Comparison of ENCODE assay signal across 23 cellular contexts in the genomic region with DNA sequence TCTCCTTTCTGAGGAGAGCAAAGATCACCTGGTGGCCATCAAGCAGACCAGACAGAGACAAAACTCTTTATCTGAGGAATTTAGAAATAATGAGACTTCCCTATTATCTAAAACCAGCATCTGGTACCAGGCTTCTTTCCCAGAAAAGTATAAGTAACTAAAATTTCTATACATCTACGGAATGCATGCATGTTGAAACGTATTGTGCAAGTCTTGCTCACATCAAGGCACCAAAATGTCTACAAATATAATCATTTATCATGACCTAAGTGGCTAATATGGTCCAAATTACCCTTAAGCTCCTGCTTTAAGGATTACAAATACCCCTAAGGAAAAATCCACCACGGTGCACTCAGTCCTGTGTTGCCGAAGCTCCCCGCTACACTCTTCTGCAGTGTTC.
"Had no signal": no experiment of that assay in that cellular context is flagged by ENCODE, and none has a peak within 500 bp of the region (broad histone marks: within the 10 kb centered on the region; RNA-seq: fewer than 3 reads in every experiment).

No MANE protein-coding gene starts in this region.

- H3K4me3 ChIP-seq: colonic mucosa, coronary artery, dorsolateral prefrontal cortex, esophagus muscularis mucosa, esophagus squamous epithelium, gastrocnemius medialis, gastroesophageal sphincter, heart left ventricle, heart right ventricle had no signal

- H3K36me3 ChIP-seq: colonic mucosa, esophagus muscularis mucosa, esophagus squamous epithelium, gastrocnemius medialis, gastroesophageal sphincter, heart left ventricle, heart right ventricle had no signal

- H3K9me3 ChIP-seq: colonic mucosa, esophagus muscularis mucosa, gastrocnemius medialis had no signal

- H3K27me3 ChIP-seq: colonic mucosa, dorsolateral prefrontal cortex, esophagus muscularis mucosa, esophagus squamous epithelium, foreskin keratinocyte, gastrocnemius medialis, gastroesophageal sphincter, heart left ventricle, heart right ventricle had no signal

- DNase-seq: colonic mucosa; cortex of kidney; dermis blood vessel endothelial cell; dorsolateral prefrontal cortex; effector CD4-positive, alpha-beta T cell; effector CD8-positive, alpha-beta T cell; effector memory CD4-positive, alpha-beta T cell; effector memory CD8-positive, alpha-beta T cell; endodermal cell; erythroblast; esophagus squamous epithelium; foreskin fibroblast; foreskin keratinocyte; foreskin melanocyte; gastrocnemius medialis; glutamatergic neuron; head of caudate nucleus; heart left ventricle; heart right ventricle had no signal

- H3K27ac ChIP-seq: colonic mucosa, coronary artery, dorsolateral prefrontal cortex, epithelial cell of prostate, esophagus muscularis mucosa, esophagus squamous epithelium, foreskin keratinocyte, gastrocnemius medialis, gastroesophageal sphincter, heart left ventricle, heart right ventricle had no signal

- H3K4me1 ChIP-seq: colonic mucosa, esophagus muscularis mucosa, esophagus squamous epithelium, foreskin keratinocyte, gastrocnemius medialis, gastroesophageal sphincter, heart left ventricle, heart right ventricle had no signal
